In the genomic region with DNA sequence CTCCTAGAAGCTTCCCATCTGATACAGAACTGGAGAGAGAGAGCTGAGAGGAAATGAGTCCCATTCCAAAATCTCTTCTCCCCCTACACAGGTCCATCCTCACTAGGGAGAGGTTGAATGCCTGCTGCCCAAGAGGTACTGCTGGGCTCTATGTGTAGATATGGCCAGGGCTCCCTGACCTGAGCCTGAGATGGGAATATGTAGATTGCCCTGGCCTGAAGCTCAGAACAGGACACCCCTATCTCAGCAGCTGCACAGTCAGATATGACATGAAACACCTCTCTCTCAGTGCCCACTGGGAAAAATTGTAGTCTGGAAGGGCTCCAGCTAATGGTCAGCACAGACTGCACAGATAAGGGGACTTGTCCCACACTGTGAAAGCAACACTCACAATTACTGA, we compare ENCODE assay signal across 11 cellular contexts. TPM values are rescaled to one million over a fixed set of nuclear protein-coding genes. Genes with fewer than 3 reads are reported as not detected.
A peak's percentile ranks its signal among the peaks of the same experiment; 100 is the strongest.
DNase-seq lines count a peak whose midpoint lies in the region; ATAC-seq, FAIRE-seq and TF ChIP-seq lines count a peak whose summit lies in the region.
"Had no signal": no experiment of that assay in that cellular context is flagged by ENCODE, and none has a peak within 500 bp of the region (broad histone marks: within the 10 kb centered on the region; RNA-seq: fewer than 3 reads in every experiment).

No MANE protein-coding gene starts in this region.

- peak overlapping the region; percentile 11 for H3K27ac ChIP-seq in brain microvascular endothelial cell
- H3K27ac ChIP-seq in HepG2 (ENCODE audit: extremely low read length, insufficient read depth, low read length) = peak overlapping the region; percentile 76
- peak overlapping the region; percentile 67 to 93 (median 88) for H3K27ac ChIP-seq in tibial nerve

- FAIRE-seq in HepG2 (lab: Jason Lieb, UNC) = no peak

- TF ChIP-seq RAD21 in HepG2 (CRISPR knock-in tag; IDR thresholded peaks at IDR 0.05) = no peak

- no peaks in the 10 kb centered on the region for H3K36me3 ChIP-seq in brain microvascular endothelial cell (replicated peaks)
- H3K36me3 ChIP-seq in HepG2 (replicated peaks in 1 of 2; ENCODE audit: control insufficient read depth in 1 of 2, insufficient read depth in 2 of 2, low read length in 2 of 2) = no peaks in the 10 kb centered on the region
- H3K36me3 ChIP-seq in tibial nerve = no peaks in the 10 kb centered on the region

- intact Hi-C loops in HepG2 (cut with micrococcal nuclease; ENCODE audit: unreplicated experiment) = loop anchor here (2.0 kb wide), 1 partner anchor 18 kb away; the partner anchor contains the start of gene IFIT1

- ATAC-seq in HepG2 = peak; percentile 57

- H3K4me3 ChIP-seq in brain microvascular endothelial cell (ENCODE audit: low read depth, low read length) = no peak overlapping the region
- 0 out of 6 replicates have a peak overlapping the region, but pooled peaks of 1 of the 3 experiments have one; percentile 4 for H3K4me3 ChIP-seq in HepG2 (replicated peaks in 1 of 3; ENCODE audit: insufficient read depth in 1 of 3, low read depth in 2 of 3, low read length in 3 of 3)
- H3K4me3 ChIP-seq in tibial nerve = no peak overlapping the region

- H3K4me2 ChIP-seq in HepG2 (ENCODE audit: low read depth, low read length) = peak overlapping the region; percentile 69

- H3K4me1 ChIP-seq in HepG2 (ENCODE audit: insufficient read depth, low read length) = peaks cover 45% of the 10 kb centered on the region
- H3K4me1 ChIP-seq in tibial nerve = peaks cover 0 to 24% (median 20%) of the 10 kb centered on the region in 4 donors

- H4K20me1 ChIP-seq in HepG2 (ENCODE audit: insufficient read depth, low read length) = no peaks in the 10 kb centered on the region

- no peak overlapping the region for H2AFZ ChIP-seq in HepG2 (ENCODE audit: low read length)

- POLR2A ChIA-PET in HepG2 (lab: Yijun Ruan, JAX) = interaction anchor here (1.2 kb wide), 1 partner anchor 40 kb away, joined by 3 read pairs; no protein-coding TSS in a partner anchor

- TF ChIP-seq POLR2A in HepG2 (IDR thresholded peaks at IDR 0.05; ENCODE audit: insufficient read depth in 1 of 2, low read depth in 2 of 2, low read length in 2 of 2) (no peak), tibial nerve (IDR thresholded peaks at IDR 0.05) (no peak)

- H3K9me3 ChIP-seq in HepG2 (ENCODE audit: low read length) (no peaks in the 10 kb centered on the region), tibial nerve (no peaks in the 10 kb centered on the region)

- H3K9ac ChIP-seq in HepG2 (ENCODE audit: insufficient read depth, low read depth, low read length) = peak overlapping the region; percentile 14; the same call in 1 of the 2 replicates

- no TSS peak for BruUV-seq in HepG2 (replicated peaks; lab: Mats Ljungman, UMichigan)

- TF ChIP-seq CTCF in brain microvascular endothelial cell (IDR thresholded peaks at IDR 0.05; ENCODE audit: low read depth, low read length, missing control alignments) (no peak), HepG2 (CRISPR knock-in tag; IDR thresholded peaks at IDR 0.05) (no peak), tibial nerve (IDR thresholded peaks at IDR 0.05) (no peak)

- DNase-seq in brain microvascular endothelial cell = no peak
- no peak for DNase-seq in HepG2 (ENCODE audit: low spot score)
- DNase-seq in tibial nerve (ENCODE audit: low spot score in 2 of 2) = no peak
- DNase-seq in stimulated activated CD4-positive, alpha-beta T cell treated with anti-CD3 and anti-CD28 coated beads, Interleukin-4, amount 100 ng/mL, for 4 hours = no peak
- no peak for DNase-seq in T1000 (lab: John Stamatoyannopoulos, UW)
- no peak for DNase-seq in DMS153 (lab: John Stamatoyannopoulos, UW)
- DNase-seq: DND-41, NCI-H446 treated with DMSO at 0.1 percent for 48 hours had no signal

- no peak for TF ChIP-seq EP300 in HepG2 (IDR thresholded peaks at IDR 0.05; ENCODE audit: low read depth in 2 of 2, low read length in 2 of 2)
- no peak for TF ChIP-seq EP300 in HepG2 (CRISPR knock-in tag; IDR thresholded peaks at IDR 0.05; ENCODE audit: borderline replicate concordance)
- TF ChIP-seq EP300 in tibial nerve (IDR thresholded peaks at IDR 0.05) = no peak

- CTCF ChIA-PET in HepG2 (lab: Yijun Ruan, JAX; ENCODE audit: low intra/inter-chr PET ratio, low total read pairs) = no interaction called here

- H3K79me2 ChIP-seq in HepG2 (ENCODE audit: insufficient read depth, low read length) = no peaks in the 10 kb centered on the region

- H3K27me3 ChIP-seq in brain microvascular endothelial cell (replicated peaks) (no peaks in the 10 kb centered on the region), HepG2 (ENCODE audit: control insufficient read depth in 1 of 2, insufficient read depth in 2 of 2, low read length in 2 of 2) (no peaks in the 10 kb centered on the region), tibial nerve (no peaks in the 10 kb centered on the region)

- in situ Hi-C loops in brain microvascular endothelial cell (cut with HindIII; ENCODE audit: low pct_ligation_motif_present, low sequenced_read_pairs) (no loop called here), HepG2 (cut with HindIII; ENCODE audit: extremely low pct_ligation_motif_present, low pct_unique_long_range_greater_than_20kb) (loop anchor here (5.0 kb wide), 1 partner anchor 117 kb away; no protein-coding TSS in a partner anchor)

RNA-seq across cellular contexts. Expression of gene IFIT1B, which starts 3.1 kb away (rescaled TPM):
- total RNA-seq in HepG2 (2016; rRNA removed; fragmentation: Illumina TruSeq; extraction: Trizol) (not detected in 2 replicates), tibial nerve (not detected)
- not detected in 2 replicates for total RNA-seq in HepG2 (2016; cell fraction: cytosol; rRNA removed; fragmentation: Illumina TruSeq; extraction: Trizol; ENCODE audit: low read depth)
- not detected in 2 replicates for total RNA-seq in HepG2 (2016; cell fraction: insoluble cytoplasmic fraction; rRNA removed; fragmentation: Illumina TruSeq; extraction: Trizol)
- total RNA-seq in HepG2 (2016; cell fraction: membrane; rRNA removed; fragmentation: Illumina TruSeq; extraction: Trizol) = not detected in 2 replicates
- total RNA-seq in HepG2 (2016; cell fraction: nucleus; rRNA removed; fragmentation: Illumina TruSeq; extraction: Trizol) = not detected in 2 replicates
- not detected in 2 replicates for polyA plus RNA-seq in HepG2 (2011; rRNA removed)
- polyA plus RNA-seq in HepG2 (2011; cell fraction: cytosol; rRNA removed) = not detected in 2 replicates
- not detected in 2 replicates for polyA plus RNA-seq in HepG2 (2011; cell fraction: nucleus; rRNA removed)
- polyA plus RNA-seq in HepG2 (2012) = not detected in 2 replicates
- not detected in 2 replicates for polyA plus RNA-seq in HepG2 (2016; cell fraction: cytosol; fragmentation: Illumina TruSeq; extraction: Trizol; ENCODE audit: low read depth)
- not detected in 2 replicates for polyA plus RNA-seq in HepG2 (2016; cell fraction: insoluble cytoplasmic fraction; fragmentation: Illumina TruSeq; extraction: Trizol; ENCODE audit: low read depth)
- polyA plus RNA-seq in HepG2 (2016; cell fraction: membrane; fragmentation: Illumina TruSeq; extraction: Trizol; ENCODE audit: low read depth) = not detected in 2 replicates
- polyA plus RNA-seq in HepG2 (2016; cell fraction: nucleus; fragmentation: Illumina TruSeq; extraction: Trizol; ENCODE audit: insufficient read depth, low read depth) = not detected in 2 replicates
- not detected in 2 replicates for polyA minus RNA-seq in HepG2 (2011; rRNA and poly(A)+ RNA removed; ENCODE audit: low replicate concordance)
- polyA minus RNA-seq in HepG2 (2011; cell fraction: cytosol; rRNA and poly(A)+ RNA removed) = not detected in 2 replicates
- polyA minus RNA-seq in HepG2 (2011; cell fraction: nucleus; rRNA and poly(A)+ RNA removed) = not detected in 2 replicates
- total RNA-seq: dermis microvascular lymphatic vessel endothelial cell; T-helper 2 cell treated with Interferon-gamma antibody and Interleukin-4, amounts not matched to agents 100 ng/mL and 5 ng/mL, for 36 hours had no signal
- polyA plus RNA-seq: IgD-negative memory B cell had no signal

RNA-seq across cellular contexts. Expression of gene IFIT1, which starts 17.7 kb away (rescaled TPM):
- total RNA-seq in HepG2 (2016; rRNA removed; fragmentation: Illumina TruSeq; extraction: Trizol) (5.5 and 7.5 TPM in 2 replicates), tibial nerve (10 to 100 TPM in 3 of 4 donors, 1 to 10 TPM in 1; 7.2 to 17.0 (median 13.9) TPM)
- 1.0 and 1.2 TPM in 2 replicates for total RNA-seq in HepG2 (2016; cell fraction: cytosol; rRNA removed; fragmentation: Illumina TruSeq; extraction: Trizol; ENCODE audit: low read depth)
- total RNA-seq in HepG2 (2016; cell fraction: insoluble cytoplasmic fraction; rRNA removed; fragmentation: Illumina TruSeq; extraction: Trizol) = 5.3 and 6.9 TPM in 2 replicates
- 1.8 and 2.7 TPM in 2 replicates for total RNA-seq in HepG2 (2016; cell fraction: membrane; rRNA removed; fragmentation: Illumina TruSeq; extraction: Trizol)
- total RNA-seq in HepG2 (2016; cell fraction: nucleus; rRNA removed; fragmentation: Illumina TruSeq; extraction: Trizol) = 1.7 and 2.9 TPM in 2 replicates
- 1.2 and 1.5 TPM in 2 replicates for polyA plus RNA-seq in HepG2 (2011; rRNA removed)
- polyA plus RNA-seq in HepG2 (2011; cell fraction: cytosol; rRNA removed) = 0.64 and 1.2 TPM in 2 replicates
- polyA plus RNA-seq in HepG2 (2011; cell fraction: nucleus; rRNA removed) = 0.21 and 0.61 TPM in 2 replicates
- polyA plus RNA-seq in HepG2 (2012) = 1.6 and 3.8 TPM in 2 replicates
- 0.47 and 0.49 TPM in 2 replicates for polyA plus RNA-seq in HepG2 (2016; cell fraction: cytosol; fragmentation: Illumina TruSeq; extraction: Trizol; ENCODE audit: low read depth)
- polyA plus RNA-seq in HepG2 (2016; cell fraction: insoluble cytoplasmic fraction; fragmentation: Illumina TruSeq; extraction: Trizol; ENCODE audit: low read depth) = 6.6 and 7.5 TPM in 2 replicates
- polyA plus RNA-seq in HepG2 (2016; cell fraction: membrane; fragmentation: Illumina TruSeq; extraction: Trizol; ENCODE audit: low read depth) = 0.80 and 0.81 TPM in 2 replicates
- polyA plus RNA-seq in HepG2 (2016; cell fraction: nucleus; fragmentation: Illumina TruSeq; extraction: Trizol; ENCODE audit: insufficient read depth, low read depth) = 2.6 and 2.9 TPM in 2 replicates
- polyA minus RNA-seq in HepG2 (2011; rRNA and poly(A)+ RNA removed; ENCODE audit: low replicate concordance) = 0.12 and 1.4 TPM in 2 replicates
- 0.79 and 1.1 TPM in 2 replicates for polyA minus RNA-seq in HepG2 (2011; cell fraction: cytosol; rRNA and poly(A)+ RNA removed)
- 0.64 and 1.4 TPM in 2 replicates for polyA minus RNA-seq in HepG2 (2011; cell fraction: nucleus; rRNA and poly(A)+ RNA removed)

RNA-seq across cellular contexts. Expression of gene IFIT5, which starts 39.7 kb away (rescaled TPM):
- total RNA-seq in HepG2 (2016; rRNA removed; fragmentation: Illumina TruSeq; extraction: Trizol) (8.3 and 12.5 TPM in 2 replicates), tibial nerve (10 to 100 TPM; 16.2 to 25.3 (median 21.9) TPM)
- total RNA-seq in HepG2 (2016; cell fraction: cytosol; rRNA removed; fragmentation: Illumina TruSeq; extraction: Trizol; ENCODE audit: low read depth) = 1.0 and 1.1 TPM in 2 replicates
- 8.2 and 12.7 TPM in 2 replicates for total RNA-seq in HepG2 (2016; cell fraction: insoluble cytoplasmic fraction; rRNA removed; fragmentation: Illumina TruSeq; extraction: Trizol)
- 3.3 and 4.0 TPM in 2 replicates for total RNA-seq in HepG2 (2016; cell fraction: membrane; rRNA removed; fragmentation: Illumina TruSeq; extraction: Trizol)
- 5.6 and 6.4 TPM in 2 replicates for total RNA-seq in HepG2 (2016; cell fraction: nucleus; rRNA removed; fragmentation: Illumina TruSeq; extraction: Trizol)
- polyA plus RNA-seq in HepG2 (2011; rRNA removed) = 2.1 and 2.2 TPM in 2 replicates
- 1.0 and 1.7 TPM in 2 replicates for polyA plus RNA-seq in HepG2 (2011; cell fraction: cytosol; rRNA removed)
- 0.74 and 0.78 TPM in 2 replicates for polyA plus RNA-seq in HepG2 (2011; cell fraction: nucleus; rRNA removed)
- 2.6 and 4.0 TPM in 2 replicates for polyA plus RNA-seq in HepG2 (2012)
- 0.29 and 0.33 TPM in 2 replicates for polyA plus RNA-seq in HepG2 (2016; cell fraction: cytosol; fragmentation: Illumina TruSeq; extraction: Trizol; ENCODE audit: low read depth)
- polyA plus RNA-seq in HepG2 (2016; cell fraction: insoluble cytoplasmic fraction; fragmentation: Illumina TruSeq; extraction: Trizol; ENCODE audit: low read depth) = 9.9 and 10.7 TPM in 2 replicates
- polyA plus RNA-seq in HepG2 (2016; cell fraction: membrane; fragmentation: Illumina TruSeq; extraction: Trizol; ENCODE audit: low read depth) = 1.1 TPM in 2 replicates
- 4.2 TPM in 2 replicates for polyA plus RNA-seq in HepG2 (2016; cell fraction: nucleus; fragmentation: Illumina TruSeq; extraction: Trizol; ENCODE audit: insufficient read depth, low read depth)
- polyA minus RNA-seq in HepG2 (2011; rRNA and poly(A)+ RNA removed; ENCODE audit: low replicate concordance) = 0.96 and 1.1 TPM in 2 replicates
- polyA minus RNA-seq in HepG2 (2011; cell fraction: cytosol; rRNA and poly(A)+ RNA removed) = 2.8 and 3.6 TPM in 2 replicates
- 4.4 and 8.3 TPM in 2 replicates for polyA minus RNA-seq in HepG2 (2011; cell fraction: nucleus; rRNA and poly(A)+ RNA removed)

RNA-seq across cellular contexts. Expression of gene IFIT3, which starts 46.9 kb away (rescaled TPM):
- total RNA-seq in HepG2 (2016; rRNA removed; fragmentation: Illumina TruSeq; extraction: Trizol) = 3.1 and 4.3 TPM in 2 replicates
- total RNA-seq in HepG2 (2016; cell fraction: cytosol; rRNA removed; fragmentation: Illumina TruSeq; extraction: Trizol; ENCODE audit: low read depth) = 0.71 TPM in 2 replicates
- total RNA-seq in HepG2 (2016; cell fraction: insoluble cytoplasmic fraction; rRNA removed; fragmentation: Illumina TruSeq; extraction: Trizol) = 3.0 and 4.6 TPM in 2 replicates
- total RNA-seq in HepG2 (2016; cell fraction: membrane; rRNA removed; fragmentation: Illumina TruSeq; extraction: Trizol) = 1.6 and 1.7 TPM in 2 replicates
- total RNA-seq in HepG2 (2016; cell fraction: nucleus; rRNA removed; fragmentation: Illumina TruSeq; extraction: Trizol) = 1.6 TPM in 2 replicates
- polyA plus RNA-seq in HepG2 (2011; rRNA removed) = 0.48 and 0.56 TPM in 2 replicates
- polyA plus RNA-seq in HepG2 (2011; cell fraction: cytosol; rRNA removed) = 0.40 and 0.67 TPM in 2 replicates
- 0.07 and 0.08 TPM in 2 replicates for polyA plus RNA-seq in HepG2 (2011; cell fraction: nucleus; rRNA removed)
- polyA plus RNA-seq in HepG2 (2012) = 1.1 and 1.5 TPM in 2 replicates
- polyA plus RNA-seq in HepG2 (2016; cell fraction: cytosol; fragmentation: Illumina TruSeq; extraction: Trizol; ENCODE audit: low read depth) = 0.34 and 0.44 TPM in 2 replicates
- 2.9 and 3.4 TPM in 2 replicates for polyA plus RNA-seq in HepG2 (2016; cell fraction: insoluble cytoplasmic fraction; fragmentation: Illumina TruSeq; extraction: Trizol; ENCODE audit: low read depth)
- polyA plus RNA-seq in HepG2 (2016; cell fraction: membrane; fragmentation: Illumina TruSeq; extraction: Trizol; ENCODE audit: low read depth) = 0.82 and 0.90 TPM in 2 replicates
- 1.1 and 1.6 TPM in 2 replicates for polyA plus RNA-seq in HepG2 (2016; cell fraction: nucleus; fragmentation: Illumina TruSeq; extraction: Trizol; ENCODE audit: insufficient read depth, low read depth)
- polyA minus RNA-seq in HepG2 (2011; rRNA and poly(A)+ RNA removed; ENCODE audit: low replicate concordance) = 0.16 and 2.1 TPM in 2 replicates
- polyA minus RNA-seq in HepG2 (2011; cell fraction: cytosol; rRNA and poly(A)+ RNA removed) = 0.88 and 0.99 TPM in 2 replicates
- 0.26 and 0.99 TPM in 2 replicates for polyA minus RNA-seq in HepG2 (2011; cell fraction: nucleus; rRNA and poly(A)+ RNA removed)
- 10 to 100 TPM in 3 of 4 donors, 1 to 10 TPM in 1; 7.2 to 24.9 (median 17.6) TPM for total RNA-seq in tibial nerve

Comparison
In these comparisons a context has a peak if more than half of its experiments do, and no peak if none do; other contexts are left out.
1. H3K27ac ChIP-seq: peak in every context shown above with its lines; median percentile 88 in tibial nerve; 76 in HepG2; 11 in brain microvascular endothelial cell.